ENCODE assay signal across 1 cellular context in the genomic region with DNA sequence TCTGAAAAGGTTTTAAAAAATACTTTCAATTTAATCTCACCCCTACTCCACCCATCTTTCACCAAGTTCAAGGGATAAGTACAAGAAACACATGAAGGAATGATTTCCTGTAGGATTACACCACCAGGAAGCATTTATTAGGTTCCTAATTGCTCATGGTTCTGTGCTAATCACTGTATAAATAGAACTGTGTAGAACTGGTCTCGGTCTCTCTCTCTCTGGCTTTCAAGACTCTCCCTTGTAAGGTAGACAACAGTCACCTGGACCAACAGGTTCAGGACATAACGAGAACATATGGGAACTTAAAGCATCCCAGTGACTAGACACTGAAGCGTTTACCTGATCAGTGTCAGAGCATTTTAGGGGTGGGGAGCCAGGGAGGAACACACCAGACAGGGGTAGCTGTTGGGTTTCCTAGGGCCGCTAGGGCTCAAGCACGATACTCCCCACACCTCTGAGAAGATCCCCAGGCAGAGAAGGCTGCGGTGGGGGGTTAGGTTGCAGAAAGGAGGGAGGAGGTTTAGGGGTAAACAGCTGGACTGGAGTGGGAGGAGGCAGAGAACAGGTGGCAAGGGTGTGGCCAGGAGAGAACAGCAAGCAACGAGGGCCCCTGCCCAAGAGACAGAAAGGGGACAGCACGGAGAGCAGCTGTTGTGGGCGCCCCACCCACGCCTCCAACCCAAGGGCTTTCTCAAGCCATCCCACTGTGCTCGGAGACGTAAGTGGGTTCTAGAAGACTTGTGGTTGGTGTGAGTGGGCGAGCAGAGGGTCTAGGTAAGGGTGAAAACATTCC.
TF ChIP-seq lines count a peak whose summit lies in the region.

No MANE protein-coding gene starts in this region.

TF ChIP-seq in SK-N-SH, 30 proteins besides CTCF, POLR2A, EP300 and RAD21 (continued from another document):
- TF ChIP-seq, protein P1, sequence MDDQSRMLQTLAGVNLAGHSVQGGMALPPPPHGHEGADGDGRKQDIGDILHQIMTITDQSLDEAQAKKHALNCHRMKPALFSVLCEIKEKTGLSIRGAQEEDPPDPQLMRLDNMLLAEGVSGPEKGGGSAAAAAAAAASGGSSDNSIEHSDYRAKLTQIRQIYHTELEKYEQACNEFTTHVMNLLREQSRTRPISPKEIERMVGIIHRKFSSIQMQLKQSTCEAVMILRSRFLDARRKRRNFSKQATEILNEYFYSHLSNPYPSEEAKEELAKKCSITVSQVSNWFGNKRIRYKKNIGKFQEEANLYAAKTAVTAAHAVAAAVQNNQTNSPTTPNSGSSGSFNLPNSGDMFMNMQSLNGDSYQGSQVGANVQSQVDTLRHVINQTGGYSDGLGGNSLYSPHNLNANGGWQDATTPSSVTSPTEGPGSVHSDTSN (IDR thresholded peaks at IDR 0.05) = no peak
- TF ChIP-seq RFX5 (IDR thresholded peaks at IDR 0.05; ENCODE audit: low read length) = no peak
- no peak for TF ChIP-seq TEAD4 (IDR thresholded peaks at IDR 0.05; ENCODE audit: borderline replicate concordance, insufficient read depth)
- no peak for TF ChIP-seq GABPA (IDR thresholded peaks at IDR 0.05; ENCODE audit: low read depth)
